Comparison of ENCODE assay signal across 15 cellular contexts in genomic region chr17:1095093-1095852, GRCh38.
DNase-seq lines count a peak whose midpoint lies in the region; ATAC-seq and TF ChIP-seq lines count a peak whose summit lies in the region.
"Had no signal": no experiment of that assay in that cellular context is flagged by ENCODE, and none has a peak within 500 bp of the region (broad histone marks: within the 10 kb centered on the region; RNA-seq: fewer than 3 reads in every experiment).

No MANE protein-coding gene starts in this region.

- H3K36me3 Mint-ChIP-seq in T-helper 17 cell (ENCODE audit: low read depth) (no peaks in the 10 kb centered on the region), type B pancreatic cell (peaks cover 12% of the 10 kb centered on the region)

- ATAC-seq in T-helper 17 cell: no peak
- ATAC-seq: CD8-positive, alpha-beta T cell had no signal

- H3K27ac Mint-ChIP-seq in T-helper 17 cell (peak overlapping the region; percentile 41), type B pancreatic cell (no peak overlapping the region)
- H3K27ac Mint-ChIP-seq: activated naive CD4-positive, alpha-beta T cell treated with anti-CD3 and anti-CD28 coated beads, Interleukin-2, amount 50 U/mL, for 24 hours; CD8-positive, alpha-beta T cell had no signal

- H3K4me3 ChIP-seq in right atrium auricular region (no peak overlapping the region), skeletal muscle tissue (ENCODE audit: low read length in 3 of 3) (no peak overlapping the region)
- H3K4me3 ChIP-seq: coronary artery had no signal

- H3K27ac ChIP-seq in right atrium auricular region: peak overlapping the region; percentile 71 to 83
- peak overlapping the region; percentile 40 for H3K27ac ChIP-seq in skeletal muscle tissue (ENCODE audit: low read depth, low read length)

- H3K9ac ChIP-seq in skeletal muscle tissue (ENCODE audit: low read depth in 1 of 3, low read length in 3 of 3): peak overlapping the region in 1 of 3 donors; percentile 6

- H3K4me3 Mint-ChIP-seq in T-helper 17 cell: peak overlapping the region; percentile 52
- H3K4me3 Mint-ChIP-seq in type B pancreatic cell: no peak overlapping the region

- TF ChIP-seq CTCF in right atrium auricular region (IDR thresholded peaks at IDR 0.05) (no peak), type B pancreatic cell (conservative IDR thresholded peaks at IDR 0.05) (no peak)

- peak; percentile 74 for DNase-seq in GF-D8 (lab: John Stamatoyannopoulos, UW)
- DNase-seq in T-helper 17 cell: no peak
- DNase-seq in right atrium auricular region (ENCODE audit: low spot score): no peak
- no peak for DNase-seq in NCI-H2107 (lab: John Stamatoyannopoulos, UW)
- DNase-seq in RPMI8226: no peak
- no peak for DNase-seq in type B pancreatic cell (ENCODE audit: extremely low spot score, unreplicated experiment)
- DNase-seq in activated T-cell treated with anti-CD3 and anti-CD28 coated beads, Interleukin-2, amount 50 U/mL, for 1 hour: no peak
- DNase-seq: activated CD8-positive, alpha-beta T cell treated with anti-CD3 and anti-CD28 coated beads, Interleukin-2, amount 10 ng/mL, durations not matched to agents 7 days and 5 days; CD8-positive, alpha-beta T cell; foreskin fibroblast; NCI-H2171 treated with DMSO at 0.1 percent for 48 hours; T-helper 2 cell had no signal

- H3K4me1 ChIP-seq in right atrium auricular region: peaks cover 0 to 30% of the 10 kb centered on the region in 2 donors
- H3K4me1 ChIP-seq in skeletal muscle tissue (ENCODE audit: control insufficient read depth in 3 of 3, insufficient read depth in 3 of 3, low read length in 3 of 3): peaks cover 0 to 20% (median 6%) of the 10 kb centered on the region in 3 donors

- H3K36me3 ChIP-seq in right atrium auricular region: peaks cover 41% of the 10 kb centered on the region
- peaks cover 21 to 38% (median 36%) of the 10 kb centered on the region in 3 donors for H3K36me3 ChIP-seq in skeletal muscle tissue (ENCODE audit: control insufficient read depth in 3 of 3, insufficient read depth in 3 of 3, low read length in 3 of 3)

- H3K4me1 Mint-ChIP-seq in T-helper 17 cell (peaks cover 36% of the 10 kb centered on the region), type B pancreatic cell (ENCODE audit: unreplicated experiment) (no peaks in the 10 kb centered on the region)

- H3K27me3 Mint-ChIP-seq in T-helper 17 cell (no peaks in the 10 kb centered on the region), type B pancreatic cell (no peaks in the 10 kb centered on the region)
- H3K27me3 Mint-ChIP-seq: activated naive CD4-positive, alpha-beta T cell treated with anti-CD3 and anti-CD28 coated beads, Interleukin-2, amount 50 U/mL, for 24 hours had no signal

- H3K27me3 ChIP-seq in right atrium auricular region: no peaks in the 10 kb centered on the region
- H3K27me3 ChIP-seq in skeletal muscle tissue (ENCODE audit: control insufficient read depth in 3 of 3, insufficient read depth in 3 of 3, low read length in 3 of 3): no peaks in the 10 kb centered on the region

- H3K9me3 ChIP-seq in T-helper 17 cell (ENCODE audit: control insufficient read depth, low read length, poor library complexity, severe bottlenecking): no peaks in the 10 kb centered on the region
- H3K9me3 ChIP-seq in right atrium auricular region: no peaks in the 10 kb centered on the region
- no peaks in the 10 kb centered on the region for H3K9me3 ChIP-seq in skeletal muscle tissue (ENCODE audit: control insufficient read depth in 3 of 3, low read length in 3 of 3)

- H3K9me3 Mint-ChIP-seq in type B pancreatic cell: no peaks in the 10 kb centered on the region
- H3K9me3 Mint-ChIP-seq: activated naive CD4-positive, alpha-beta T cell treated with anti-CD3 and anti-CD28 coated beads, Interleukin-2, amount 50 U/mL, for 24 hours; CD8-positive, alpha-beta T cell had no signal
